In the genomic region with DNA sequence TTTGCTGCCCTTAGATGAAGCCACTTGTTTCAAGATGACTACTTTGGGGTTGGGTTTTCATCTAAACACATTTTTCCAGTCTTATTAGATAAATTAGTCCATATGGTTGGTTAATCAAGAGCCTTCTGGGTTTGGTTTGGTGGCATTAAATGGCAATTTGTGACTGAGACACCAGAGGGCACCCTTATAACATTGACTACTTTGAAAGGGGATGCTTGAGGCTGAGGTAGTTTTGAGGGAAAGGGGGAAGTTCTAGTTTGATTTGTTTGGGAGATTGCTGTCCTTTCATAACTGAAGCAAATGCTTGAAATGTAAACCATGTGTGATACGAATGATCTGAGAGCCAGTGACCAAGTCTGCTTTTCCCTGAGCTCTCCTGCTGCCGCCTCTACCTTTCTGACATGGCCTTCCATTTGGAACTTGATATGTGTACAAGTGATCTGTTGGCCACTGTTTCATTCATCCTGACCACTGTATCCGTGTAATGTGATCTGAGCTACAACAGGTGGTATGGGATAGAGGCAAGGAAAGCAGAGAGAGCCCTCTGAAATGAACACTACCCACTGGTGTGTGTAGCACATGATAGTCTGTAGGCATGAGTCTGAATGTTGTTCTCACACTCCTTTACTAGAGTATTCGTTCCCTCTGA, we compare ENCODE assay signal across 8 cellular contexts. TPM values are rescaled to one million over a fixed set of nuclear protein-coding genes. Genes with fewer than 3 reads are reported as not detected.
DNase-seq lines count a peak whose midpoint lies in the region; ATAC-seq and TF ChIP-seq lines count a peak whose summit lies in the region.

No MANE protein-coding gene starts in this region.

- ATAC-seq in T-cell (replicated peaks in 1 of 4): peak in 3 of 4 experiments; percentile 58 to 62 (median 60)
- peak; percentile 90 to 91 for ATAC-seq in naive B cell (ENCODE audit: low read depth in 2 of 2)
- ATAC-seq in GM21528 (IDR thresholded peaks at IDR 0.05; ENCODE audit: low FRiP score, unreplicated experiment): no peak

- DNase-seq in activated naive CD4-positive, alpha-beta T cell treated with Interleukin-2 at 50 U/mL for 16 hours: peak; percentile 52
- no peak for DNase-seq in activated naive CD4-positive, alpha-beta T cell (lab: John Stamatoyannopoulos, UW)
- DNase-seq in NCI-H1092 treated with DMSO at 0.1 percent for 48 hours (lab: John Stamatoyannopoulos, UW) (peak; percentile 90), T-cell (peak in 18 of 34 experiments; percentile 33 to 69 (median 52)), epithelial cell of esophagus (ENCODE audit: low read depth) (peak; percentile 70), naive B cell (peak; percentile 73), iPS-NIHi7 (ENCODE audit: extremely low spot score) (no peak)

- H3K27me3 Mint-ChIP-seq in T-cell (no peaks in the 10 kb centered on the region), naive B cell (no peaks in the 10 kb centered on the region)

- H3K4me3 Mint-ChIP-seq in T-cell (no peak overlapping the region), naive B cell (no peak overlapping the region)

- H3K4me1 Mint-ChIP-seq in T-cell (peaks cover 14 to 16% (median 15%) of the 10 kb centered on the region in 3 donors), naive B cell (peaks cover 5 to 8% (median 6%) of the 10 kb centered on the region in 3 donors)

- no peaks in the 10 kb centered on the region for H3K9me3 Mint-ChIP-seq in T-cell
- no peaks in the 10 kb centered on the region for H3K9me3 Mint-ChIP-seq in naive B cell

- peak; percentile 73 for TF ChIP-seq CTCF in epithelial cell of esophagus (IDR thresholded peaks at IDR 0.05; ENCODE audit: insufficient read depth, low read depth, low read length, missing control alignments)

- H3K36me3 Mint-ChIP-seq in T-cell (no peaks in the 10 kb centered on the region), naive B cell (no peaks in the 10 kb centered on the region)

- H3K27ac Mint-ChIP-seq in T-cell: no peak overlapping the region
- peak overlapping the region in 2 of 6 donors; percentile 0 to 17 for H3K27ac Mint-ChIP-seq in naive B cell

- CTCF ChIA-PET in T-cell (lab: Charles Lee): interaction anchor here (0.7 to 3.3 kb wide), 14 partner anchors 10 to 426 kb away, joined by 3 to 69 read pairs (median 4); a partner anchor contains a TSS

- H3K4me3 ChIP-seq in epithelial cell of esophagus (ENCODE audit: low read length): no peak overlapping the region

- POLR2A ChIA-PET in T-cell (lab: Charles Lee): no interaction called here

RNA-seq across cellular contexts. Expression of a gene that starts 5.8 kb away (rescaled TPM):
- 10 to 100 TPM; 46.8 to 90.7 (median 69.1) TPM for total RNA-seq in T-cell
- 10 to 100 TPM in 2 of 6 donors, 1 to 10 TPM in 4; 3.1 to 12.6 (median 7.8) TPM for polyA plus RNA-seq in naive B cell (ENCODE audit: low read depth in 6 of 6)

RNA-seq across cellular contexts. Expression of a gene that starts 15.5 kb away (rescaled TPM):
- 1 to 10 TPM; 1.3 to 3.2 (median 2.1) TPM for total RNA-seq in T-cell
- polyA plus RNA-seq in naive B cell (ENCODE audit: low read depth in 6 of 6): 1 to 10 TPM in 1 of 6 donors, under 1 TPM in 3, not detected in 2; 0.23 to 1.3 (median 0.35) TPM

Comparison
In these comparisons a context has a peak if more than half of its experiments do, and no peak if none do; other contexts are left out.
1. DNase-seq: peak in activated naive CD4-positive, alpha-beta T cell treated with Interleukin-2 at 50 U/mL for 16 hours (single experiment), NCI-H1092 treated with DMSO at 0.1 percent for 48 hours (single experiment), T-cell (18 of 34), epithelial cell of esophagus (single experiment) and naive B cell (single experiment); none in activated naive CD4-positive, alpha-beta T cell (0 of 4) and iPS-NIHi7 (single experiment).